ENCODE assay signal across 1 cellular context in the genomic region with DNA sequence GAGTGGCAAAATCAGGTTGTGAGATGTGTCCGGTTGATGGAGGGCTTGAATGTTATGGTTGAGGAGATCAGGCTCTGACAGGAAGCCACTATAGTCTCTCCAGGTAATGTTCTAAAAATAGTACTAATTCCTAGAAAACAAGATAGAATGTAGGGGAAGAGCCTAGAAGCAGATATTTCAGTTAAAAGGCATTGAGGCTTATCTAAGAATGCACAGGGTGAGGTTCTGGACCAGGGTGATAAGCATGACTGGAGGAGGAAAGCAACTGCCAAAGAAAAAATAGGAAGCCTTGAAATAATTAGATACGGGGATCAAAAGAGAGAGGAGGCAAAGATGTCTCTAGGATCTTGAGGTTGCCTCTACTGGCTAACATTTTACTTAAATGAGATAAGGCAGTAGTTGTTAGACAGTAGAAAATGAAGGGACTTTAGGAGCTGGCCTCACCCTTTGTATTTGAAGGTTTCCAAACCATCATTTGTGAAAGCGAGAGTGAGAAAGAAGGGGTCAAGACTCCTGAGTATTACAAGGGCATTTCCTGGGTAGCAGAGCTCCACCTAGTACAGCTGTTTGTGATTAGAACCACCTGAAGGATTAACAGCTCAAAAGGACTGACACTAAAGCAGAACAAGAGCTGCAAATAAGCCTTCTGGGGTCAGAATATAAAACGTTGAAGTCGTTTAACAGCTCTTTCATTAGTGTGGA.
TF ChIP-seq lines count a peak whose summit lies in the region.

No MANE protein-coding gene starts in this region.

TF ChIP-seq in K562, 482 proteins besides CTCF, POLR2A, EP300 and RAD21 (continued from another document and continues in another):
- TF ChIP-seq, protein P1, sequence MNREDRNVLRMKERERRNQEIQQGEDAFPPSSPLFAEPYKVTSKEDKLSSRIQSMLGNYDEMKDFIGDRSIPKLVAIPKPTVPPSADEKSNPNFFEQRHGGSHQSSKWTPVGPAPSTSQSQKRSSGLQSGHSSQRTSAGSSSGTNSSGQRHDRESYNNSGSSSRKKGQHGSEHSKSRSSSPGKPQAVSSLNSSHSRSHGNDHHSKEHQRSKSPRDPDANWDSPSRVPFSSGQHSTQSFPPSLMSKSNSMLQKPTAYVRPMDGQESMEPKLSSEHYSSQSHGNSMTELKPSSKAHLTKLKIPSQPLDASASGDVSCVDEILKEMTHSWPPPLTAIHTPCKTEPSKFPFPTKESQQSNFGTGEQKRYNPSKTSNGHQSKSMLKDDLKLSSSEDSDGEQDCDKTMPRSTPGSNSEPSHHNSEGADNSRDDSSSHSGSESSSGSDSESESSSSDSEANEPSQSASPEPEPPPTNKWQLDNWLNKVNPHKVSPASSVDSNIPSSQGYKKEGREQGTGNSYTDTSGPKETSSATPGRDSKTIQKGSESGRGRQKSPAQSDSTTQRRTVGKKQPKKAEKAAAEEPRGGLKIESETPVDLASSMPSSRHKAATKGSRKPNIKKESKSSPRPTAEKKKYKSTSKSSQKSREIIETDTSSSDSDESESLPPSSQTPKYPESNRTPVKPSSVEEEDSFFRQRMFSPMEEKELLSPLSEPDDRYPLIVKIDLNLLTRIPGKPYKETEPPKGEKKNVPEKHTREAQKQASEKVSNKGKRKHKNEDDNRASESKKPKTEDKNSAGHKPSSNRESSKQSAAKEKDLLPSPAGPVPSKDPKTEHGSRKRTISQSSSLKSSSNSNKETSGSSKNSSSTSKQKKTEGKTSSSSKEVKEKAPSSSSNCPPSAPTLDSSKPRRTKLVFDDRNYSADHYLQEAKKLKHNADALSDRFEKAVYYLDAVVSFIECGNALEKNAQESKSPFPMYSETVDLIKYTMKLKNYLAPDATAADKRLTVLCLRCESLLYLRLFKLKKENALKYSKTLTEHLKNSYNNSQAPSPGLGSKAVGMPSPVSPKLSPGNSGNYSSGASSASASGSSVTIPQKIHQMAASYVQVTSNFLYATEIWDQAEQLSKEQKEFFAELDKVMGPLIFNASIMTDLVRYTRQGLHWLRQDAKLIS (CRISPR knock-in tag; IDR thresholded peaks at IDR 0.05) = 0 out of 2 replicates have a peak, but pooled peaks have one; percentile 56
- TF ChIP-seq L3MBTL2 (IDR thresholded peaks at IDR 0.05) (peak; percentile 59), ATF7 (IDR thresholded peaks at IDR 0.05) (peak; percentile 90), POLR2B (IDR thresholded peaks at IDR 0.05; ENCODE audit: low read depth, partially characterized antibody) (peak; percentile 49), ZNF408 (CRISPR knock-in tag; IDR thresholded peaks at IDR 0.05; ENCODE audit: low read depth) (no peak), KAT2B (IDR thresholded peaks at IDR 0.05; ENCODE audit: low read depth, low read length) (no peak), ZNF764 (CRISPR knock-in tag; IDR thresholded peaks at IDR 0.05; ENCODE audit: low read depth) (no peak), ZNF174 (CRISPR knock-in tag; IDR thresholded peaks at IDR 0.05) (0 out of 2 replicates have a peak, but pooled peaks have one; percentile 44), CBX3 (IDR thresholded peaks at IDR 0.05; ENCODE audit: borderline replicate concordance in 1 of 2, low read length in 2 of 2) (peak in 1 of 2 experiments; percentile 45; a peak in 1 of 3 replicates), ZNF584 (CRISPR knock-in tag; IDR thresholded peaks at IDR 0.05; ENCODE audit: low read depth) (peak; percentile 86), ZNF124 (CRISPR knock-in tag; IDR thresholded peaks at IDR 0.05) (no peak), MYC (IDR thresholded peaks at IDR 0.05; ENCODE audit: low read depth, low read length) (peak; percentile 72), MYC (CRISPR knock-in tag; IDR thresholded peaks at IDR 0.05; ENCODE audit: borderline replicate concordance, low read depth) (no peak), ZFP1 (CRISPR knock-in tag; IDR thresholded peaks at IDR 0.05) (peak; percentile 16; the same call in 1 of the 2 replicates), TAF9B (IDR thresholded peaks at IDR 0.05; ENCODE audit: partially characterized antibody) (peak; percentile 71), PML (IDR thresholded peaks at IDR 0.05; ENCODE audit: low read length) (peak; percentile 98), PHF8 (IDR thresholded peaks at IDR 0.05; ENCODE audit: borderline replicate concordance, low read length) (no peak), TRIM24 (IDR thresholded peaks at IDR 0.05) (peak; percentile 96 to 97), SNIP1 (IDR thresholded peaks at IDR 0.05; ENCODE audit: low read depth) (no peak), SIN3B (IDR thresholded peaks at IDR 0.05; ENCODE audit: low read depth) (no peak), POU5F1 (IDR thresholded peaks at IDR 0.05; ENCODE audit: borderline replicate concordance, low read depth, low read length, partially characterized antibody) (no peak), SRSF1 (IDR thresholded peaks at IDR 0.05; ENCODE audit: low read depth, low read length) (no peak), CTBP1 (IDR thresholded peaks at IDR 0.05; ENCODE audit: borderline replicate concordance) (peak; percentile 100), NFATC3 (IDR thresholded peaks at IDR 0.05) (peak; percentile 91), NFIC (IDR thresholded peaks at IDR 0.05) (peak; percentile 96), ZNF583 (CRISPR knock-in tag; IDR thresholded peaks at IDR 0.05) (peak; percentile 80), ZNF165 (CRISPR knock-in tag; IDR thresholded peaks at IDR 0.05; ENCODE audit: borderline replicate concordance) (no peak)
- TF ChIP-seq, protein P2, sequence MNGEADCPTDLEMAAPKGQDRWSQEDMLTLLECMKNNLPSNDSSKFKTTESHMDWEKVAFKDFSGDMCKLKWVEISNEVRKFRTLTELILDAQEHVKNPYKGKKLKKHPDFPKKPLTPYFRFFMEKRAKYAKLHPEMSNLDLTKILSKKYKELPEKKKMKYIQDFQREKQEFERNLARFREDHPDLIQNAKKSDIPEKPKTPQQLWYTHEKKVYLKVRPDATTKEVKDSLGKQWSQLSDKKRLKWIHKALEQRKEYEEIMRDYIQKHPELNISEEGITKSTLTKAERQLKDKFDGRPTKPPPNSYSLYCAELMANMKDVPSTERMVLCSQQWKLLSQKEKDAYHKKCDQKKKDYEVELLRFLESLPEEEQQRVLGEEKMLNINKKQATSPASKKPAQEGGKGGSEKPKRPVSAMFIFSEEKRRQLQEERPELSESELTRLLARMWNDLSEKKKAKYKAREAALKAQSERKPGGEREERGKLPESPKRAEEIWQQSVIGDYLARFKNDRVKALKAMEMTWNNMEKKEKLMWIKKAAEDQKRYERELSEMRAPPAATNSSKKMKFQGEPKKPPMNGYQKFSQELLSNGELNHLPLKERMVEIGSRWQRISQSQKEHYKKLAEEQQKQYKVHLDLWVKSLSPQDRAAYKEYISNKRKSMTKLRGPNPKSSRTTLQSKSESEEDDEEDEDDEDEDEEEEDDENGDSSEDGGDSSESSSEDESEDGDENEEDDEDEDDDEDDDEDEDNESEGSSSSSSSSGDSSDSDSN (IDR thresholded peaks at IDR 0.05; ENCODE audit: borderline replicate concordance in 1 of 2, low read depth in 2 of 2, low read length in 2 of 2) = no peak
- TF ChIP-seq, protein P3, sequence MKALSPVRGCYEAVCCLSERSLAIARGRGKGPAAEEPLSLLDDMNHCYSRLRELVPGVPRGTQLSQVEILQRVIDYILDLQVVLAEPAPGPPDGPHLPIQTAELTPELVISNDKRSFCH (CRISPR knock-in tag; IDR thresholded peaks at IDR 0.05) = no peak
- TF ChIP-seq, protein P3 (tag; IDR thresholded peaks at IDR 0.05) = peak; percentile 70; the same call in 1 of the 2 replicates
- TF ChIP-seq, protein P4, sequence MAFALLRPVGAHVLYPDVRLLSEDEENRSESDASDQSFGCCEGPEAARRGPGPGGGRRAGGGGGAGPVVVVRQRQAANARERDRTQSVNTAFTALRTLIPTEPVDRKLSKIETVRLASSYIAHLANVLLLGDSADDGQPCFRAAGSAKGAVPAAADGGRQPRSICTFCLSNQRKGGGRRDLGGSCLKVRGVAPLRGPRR (CRISPR knock-in tag; IDR thresholded peaks at IDR 0.05) = no peak
- TF ChIP-seq, protein P5, sequence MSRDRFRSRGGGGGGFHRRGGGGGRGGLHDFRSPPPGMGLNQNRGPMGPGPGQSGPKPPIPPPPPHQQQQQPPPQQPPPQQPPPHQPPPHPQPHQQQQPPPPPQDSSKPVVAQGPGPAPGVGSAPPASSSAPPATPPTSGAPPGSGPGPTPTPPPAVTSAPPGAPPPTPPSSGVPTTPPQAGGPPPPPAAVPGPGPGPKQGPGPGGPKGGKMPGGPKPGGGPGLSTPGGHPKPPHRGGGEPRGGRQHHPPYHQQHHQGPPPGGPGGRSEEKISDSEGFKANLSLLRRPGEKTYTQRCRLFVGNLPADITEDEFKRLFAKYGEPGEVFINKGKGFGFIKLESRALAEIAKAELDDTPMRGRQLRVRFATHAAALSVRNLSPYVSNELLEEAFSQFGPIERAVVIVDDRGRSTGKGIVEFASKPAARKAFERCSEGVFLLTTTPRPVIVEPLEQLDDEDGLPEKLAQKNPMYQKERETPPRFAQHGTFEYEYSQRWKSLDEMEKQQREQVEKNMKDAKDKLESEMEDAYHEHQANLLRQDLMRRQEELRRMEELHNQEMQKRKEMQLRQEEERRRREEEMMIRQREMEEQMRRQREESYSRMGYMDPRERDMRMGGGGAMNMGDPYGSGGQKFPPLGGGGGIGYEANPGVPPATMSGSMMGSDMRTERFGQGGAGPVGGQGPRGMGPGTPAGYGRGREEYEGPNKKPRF (IDR thresholded peaks at IDR 0.05; ENCODE audit: low read depth, low read length) = no peak
- TF ChIP-seq, protein P6, sequence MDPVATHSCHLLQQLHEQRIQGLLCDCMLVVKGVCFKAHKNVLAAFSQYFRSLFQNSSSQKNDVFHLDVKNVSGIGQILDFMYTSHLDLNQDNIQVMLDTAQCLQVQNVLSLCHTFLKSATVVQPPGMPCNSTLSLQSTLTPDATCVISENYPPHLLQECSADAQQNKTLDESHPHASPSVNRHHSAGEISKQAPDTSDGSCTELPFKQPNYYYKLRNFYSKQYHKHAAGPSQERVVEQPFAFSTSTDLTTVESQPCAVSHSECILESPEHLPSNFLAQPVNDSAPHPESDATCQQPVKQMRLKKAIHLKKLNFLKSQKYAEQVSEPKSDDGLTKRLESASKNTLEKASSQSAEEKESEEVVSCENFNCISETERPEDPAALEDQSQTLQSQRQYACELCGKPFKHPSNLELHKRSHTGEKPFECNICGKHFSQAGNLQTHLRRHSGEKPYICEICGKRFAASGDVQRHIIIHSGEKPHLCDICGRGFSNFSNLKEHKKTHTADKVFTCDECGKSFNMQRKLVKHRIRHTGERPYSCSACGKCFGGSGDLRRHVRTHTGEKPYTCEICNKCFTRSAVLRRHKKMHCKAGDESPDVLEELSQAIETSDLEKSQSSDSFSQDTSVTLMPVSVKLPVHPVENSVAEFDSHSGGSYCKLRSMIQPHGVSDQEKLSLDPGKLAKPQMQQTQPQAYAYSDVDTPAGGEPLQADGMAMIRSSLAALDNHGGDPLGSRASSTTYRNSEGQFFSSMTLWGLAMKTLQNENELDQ (CRISPR knock-in tag; IDR thresholded peaks at IDR 0.05; ENCODE audit: borderline replicate concordance) = no peak
- TF ChIP-seq, protein P7, sequence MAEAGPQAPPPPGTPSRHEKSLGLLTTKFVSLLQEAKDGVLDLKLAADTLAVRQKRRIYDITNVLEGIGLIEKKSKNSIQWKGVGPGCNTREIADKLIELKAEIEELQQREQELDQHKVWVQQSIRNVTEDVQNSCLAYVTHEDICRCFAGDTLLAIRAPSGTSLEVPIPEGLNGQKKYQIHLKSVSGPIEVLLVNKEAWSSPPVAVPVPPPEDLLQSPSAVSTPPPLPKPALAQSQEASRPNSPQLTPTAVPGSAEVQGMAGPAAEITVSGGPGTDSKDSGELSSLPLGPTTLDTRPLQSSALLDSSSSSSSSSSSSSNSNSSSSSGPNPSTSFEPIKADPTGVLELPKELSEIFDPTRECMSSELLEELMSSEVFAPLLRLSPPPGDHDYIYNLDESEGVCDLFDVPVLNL (CRISPR knock-in tag; IDR thresholded peaks at IDR 0.05; ENCODE audit: low read depth) = no peak
- TF ChIP-seq, protein P8, sequence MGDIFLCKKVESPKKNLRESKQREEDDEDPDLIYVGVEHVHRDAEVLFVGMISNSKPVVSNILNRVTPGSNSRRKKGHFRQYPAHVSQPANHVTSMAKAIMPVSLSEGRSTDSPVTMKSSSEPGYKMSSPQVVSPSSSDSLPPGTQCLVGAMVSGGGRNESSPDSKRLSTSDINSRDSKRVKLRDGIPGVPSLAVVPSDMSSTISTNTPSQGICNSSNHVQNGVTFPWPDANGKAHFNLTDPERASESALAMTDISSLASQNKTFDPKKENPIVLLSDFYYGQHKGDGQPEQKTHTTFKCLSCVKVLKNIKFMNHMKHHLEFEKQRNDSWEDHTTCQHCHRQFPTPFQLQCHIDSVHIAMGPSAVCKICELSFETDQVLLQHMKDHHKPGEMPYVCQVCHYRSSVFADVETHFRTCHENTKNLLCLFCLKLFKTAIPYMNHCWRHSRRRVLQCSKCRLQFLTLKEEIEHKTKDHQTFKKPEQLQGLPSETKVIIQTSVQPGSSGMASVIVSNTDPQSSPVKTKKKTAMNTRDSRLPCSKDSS (IDR thresholded peaks at IDR 0.05; ENCODE audit: low read depth, partially characterized antibody) = no peak
- TF ChIP-seq, protein P9, sequence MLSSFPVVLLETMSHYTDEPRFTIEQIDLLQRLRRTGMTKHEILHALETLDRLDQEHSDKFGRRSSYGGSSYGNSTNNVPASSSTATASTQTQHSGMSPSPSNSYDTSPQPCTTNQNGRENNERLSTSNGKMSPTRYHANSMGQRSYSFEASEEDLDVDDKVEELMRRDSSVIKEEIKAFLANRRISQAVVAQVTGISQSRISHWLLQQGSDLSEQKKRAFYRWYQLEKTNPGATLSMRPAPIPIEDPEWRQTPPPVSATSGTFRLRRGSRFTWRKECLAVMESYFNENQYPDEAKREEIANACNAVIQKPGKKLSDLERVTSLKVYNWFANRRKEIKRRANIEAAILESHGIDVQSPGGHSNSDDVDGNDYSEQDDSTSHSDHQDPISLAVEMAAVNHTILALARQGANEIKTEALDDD (IDR thresholded peaks at IDR 0.05) = peak; percentile 64; the same call in 1 of the 2 replicates
- TF ChIP-seq, protein P10, sequence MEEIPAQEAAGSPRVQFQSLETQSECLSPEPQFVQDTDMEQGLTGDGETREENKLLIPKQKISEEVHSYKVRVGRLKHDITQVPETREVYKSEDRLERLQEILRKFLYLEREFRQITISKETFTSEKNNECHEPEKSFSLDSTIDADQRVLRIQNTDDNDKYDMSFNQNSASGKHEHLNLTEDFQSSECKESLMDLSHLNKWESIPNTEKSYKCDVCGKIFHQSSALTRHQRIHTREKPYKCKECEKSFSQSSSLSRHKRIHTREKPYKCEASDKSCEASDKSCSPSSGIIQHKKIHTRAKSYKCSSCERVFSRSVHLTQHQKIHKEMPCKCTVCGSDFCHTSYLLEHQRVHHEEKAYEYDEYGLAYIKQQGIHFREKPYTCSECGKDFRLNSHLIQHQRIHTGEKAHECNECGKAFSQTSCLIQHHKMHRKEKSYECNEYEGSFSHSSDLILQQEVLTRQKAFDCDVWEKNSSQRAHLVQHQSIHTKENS (CRISPR knock-in tag; IDR thresholded peaks at IDR 0.05) = no peak
- TF ChIP-seq, protein P11, sequence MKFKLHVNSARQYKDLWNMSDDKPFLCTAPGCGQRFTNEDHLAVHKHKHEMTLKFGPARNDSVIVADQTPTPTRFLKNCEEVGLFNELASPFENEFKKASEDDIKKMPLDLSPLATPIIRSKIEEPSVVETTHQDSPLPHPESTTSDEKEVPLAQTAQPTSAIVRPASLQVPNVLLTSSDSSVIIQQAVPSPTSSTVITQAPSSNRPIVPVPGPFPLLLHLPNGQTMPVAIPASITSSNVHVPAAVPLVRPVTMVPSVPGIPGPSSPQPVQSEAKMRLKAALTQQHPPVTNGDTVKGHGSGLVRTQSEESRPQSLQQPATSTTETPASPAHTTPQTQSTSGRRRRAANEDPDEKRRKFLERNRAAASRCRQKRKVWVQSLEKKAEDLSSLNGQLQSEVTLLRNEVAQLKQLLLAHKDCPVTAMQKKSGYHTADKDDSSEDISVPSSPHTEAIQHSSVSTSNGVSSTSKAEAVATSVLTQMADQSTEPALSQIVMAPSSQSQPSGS (CRISPR knock-in tag; IDR thresholded peaks at IDR 0.05) = no peak
